In genomic region chr5:56717253-56717987, GRCh38 we compare ENCODE assay signal across 15 cellular contexts.
DNase-seq lines count a peak whose midpoint lies in the region; ATAC-seq and TF ChIP-seq lines count a peak whose summit lies in the region.
"Had no signal": no experiment of that assay in that cellular context is flagged by ENCODE, and none has a peak within 500 bp of the region (broad histone marks: within the 10 kb centered on the region; RNA-seq: fewer than 3 reads in every experiment).

No MANE protein-coding gene starts in this region.

- H3K4me1 ChIP-seq in upper lobe of right lung = peaks cover 13% of the 10 kb centered on the region
- H3K4me1 ChIP-seq: BLaER1 had no signal

- peak overlapping the region; percentile 35 for H3K4me3 ChIP-seq in coronary artery
- H3K4me3 ChIP-seq in upper lobe of right lung = no peak overlapping the region
- H3K4me3 ChIP-seq: BLaER1, gastroesophageal sphincter had no signal

- peaks cover 34% of the 10 kb centered on the region for H3K4me1 Mint-ChIP-seq in mesothelial cell of epicardium

- H3K36me3 ChIP-seq in upper lobe of right lung = no peaks in the 10 kb centered on the region
- H3K36me3 ChIP-seq: BLaER1, gastroesophageal sphincter had no signal

- peak; percentile 34 for DNase-seq in NCI-H69 (lab: John Stamatoyannopoulos, UW)
- no peak for DNase-seq in coronary artery (ENCODE audit: low spot score)
- no peak for DNase-seq in mesothelial cell of epicardium (ENCODE audit: low spot score in 2 of 2, unreplicated experiment in 2 of 2)
- DNase-seq in upper lobe of right lung = no peak
- DNase-seq in NCI-H1105 (lab: John Stamatoyannopoulos, UW) = no peak
- DNase-seq in NCI-H526 treated with DMSO at 0.1 percent for 48 hours (lab: John Stamatoyannopoulos, UW) = no peak
- DNase-seq in NCI-H82 (lab: John Stamatoyannopoulos, UW) = no peak
- DNase-seq: activated CD8-positive, alpha-beta memory T cell treated with anti-CD3 and anti-CD28 coated beads for 24 hours; activated gamma-delta T cell; DMS79 treated with DMSO at 0.1 percent for 48 hours; effector memory CD8-positive, alpha-beta T cell; NCI-H1048; NCI-H2227 treated with DMSO at 0.1 percent for 48 hours had no signal

- no peaks in the 10 kb centered on the region for H3K9me3 ChIP-seq in upper lobe of right lung
- H3K9me3 ChIP-seq: gastroesophageal sphincter had no signal

- no peaks in the 10 kb centered on the region for H3K36me3 Mint-ChIP-seq in mesothelial cell of epicardium

- peak overlapping the region; percentile 87 for H3K27ac Mint-ChIP-seq in mesothelial cell of epicardium
- H3K27ac Mint-ChIP-seq: effector memory CD8-positive, alpha-beta T cell had no signal

- no peaks in the 10 kb centered on the region for H3K27me3 Mint-ChIP-seq in mesothelial cell of epicardium (ENCODE audit: low read depth)

- no peaks in the 10 kb centered on the region for H3K27me3 ChIP-seq in upper lobe of right lung
- H3K27me3 ChIP-seq: BLaER1, gastroesophageal sphincter had no signal

- TF ChIP-seq CTCF in coronary artery (IDR thresholded peaks at IDR 0.05) (no peak), mesothelial cell of epicardium (IDR thresholded peaks at IDR 0.05; ENCODE audit: unreplicated experiment) (no peak), upper lobe of right lung (IDR thresholded peaks at IDR 0.05) (no peak)

- H3K9me3 Mint-ChIP-seq in mesothelial cell of epicardium = no peaks in the 10 kb centered on the region
- H3K9me3 Mint-ChIP-seq: effector memory CD8-positive, alpha-beta T cell had no signal

- H3K27ac ChIP-seq in coronary artery (no peak overlapping the region), upper lobe of right lung (no peak overlapping the region)
- H3K27ac ChIP-seq: BLaER1, gastroesophageal sphincter had no signal

- peak; percentile 62 for ATAC-seq in upper lobe of right lung
- ATAC-seq: effector memory CD8-positive, alpha-beta T cell; gastroesophageal sphincter had no signal

- no peak overlapping the region for H3K4me3 Mint-ChIP-seq in mesothelial cell of epicardium
- H3K4me3 Mint-ChIP-seq: effector memory CD8-positive, alpha-beta T cell had no signal

- intact Hi-C loops in upper lobe of right lung (cut with DNase I) = no loop called here
